Comparison of ENCODE assay signal across 5 cellular contexts in the genomic region with DNA sequence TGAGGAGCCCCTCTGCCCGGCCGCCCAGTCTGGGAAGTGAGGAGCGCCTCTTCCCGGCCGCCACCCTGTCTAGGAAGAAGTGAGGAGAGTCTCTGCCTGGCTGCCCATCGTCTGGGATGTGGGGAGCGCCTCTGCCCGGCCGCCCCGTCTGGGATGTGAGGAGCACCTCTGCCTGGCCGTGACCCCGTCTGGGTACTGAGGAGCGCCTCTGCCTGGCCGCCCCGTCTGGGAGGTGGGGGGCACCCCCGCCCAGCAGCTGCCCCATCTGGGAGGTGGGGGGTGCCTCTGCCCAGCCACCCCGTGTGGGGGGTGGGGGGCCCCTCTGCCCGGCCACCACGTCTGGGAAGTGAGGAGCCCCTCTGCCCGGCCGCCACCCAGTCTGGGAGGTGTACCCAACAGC.
DNase-seq lines count a peak whose midpoint lies in the region; ATAC-seq, FAIRE-seq and TF ChIP-seq lines count a peak whose summit lies in the region.
"Not testable (repeated sequence)": the region's sequence is repeated elsewhere in the genome, so short reads cannot be mapped to it uniquely, and the experiment has no call there.

No MANE protein-coding gene starts in this region.

- not testable (repeated sequence) for H3K9ac ChIP-seq in kidney (ENCODE audit: low read length in 2 of 2)

- H3K27me3 ChIP-seq in spleen (replicated peaks in 1 of 7); upper lobe of right lung: not testable (repeated sequence)

- DNase-seq in cardiac septum (ENCODE audit: low spot score) (peak; percentile 70), kidney (peak; percentile 58), spleen (peak; percentile 68), upper lobe of right lung (peak; percentile 36)
- peak; percentile 60 for DNase-seq in natural killer cell treated with Interleukin-12 subunit alpha and Interleukin-12 subunit beta and Interleukin-15 and Interleukin-18, amount 100 ng/mL, for 72 hours (ENCODE audit: low spot score)

- not testable (repeated sequence) for H3K27ac Mint-ChIP-seq in natural killer cell treated with Interleukin-12 subunit alpha and Interleukin-12 subunit beta and Interleukin-15 and Interleukin-18, amount 100 ng/mL, for 72 hours

- H3K4me1 Mint-ChIP-seq in natural killer cell treated with Interleukin-12 subunit alpha and Interleukin-12 subunit beta and Interleukin-15 and Interleukin-18, amount 100 ng/mL, for 72 hours (ENCODE audit: low read depth in 2 of 2): not testable (repeated sequence)

- H3K27me3 Mint-ChIP-seq in natural killer cell treated with Interleukin-12 subunit alpha and Interleukin-12 subunit beta and Interleukin-15 and Interleukin-18, amount 100 ng/mL, for 72 hours: not testable (repeated sequence)

- H3K36me3 ChIP-seq in kidney (ENCODE audit: control insufficient read depth in 1 of 2, insufficient read depth in 2 of 2, low read length in 2 of 2); spleen; upper lobe of right lung: not testable (repeated sequence)

- H3K4me1 ChIP-seq in kidney (ENCODE audit: control insufficient read depth in 1 of 2, insufficient read depth in 1 of 2, low read depth in 1 of 2, low read length in 2 of 2); spleen; upper lobe of right lung: not testable (repeated sequence)

- FAIRE-seq in kidney (lab: Jason Lieb, UNC): not testable (repeated sequence)

- 88 to 96% (median 93%) methylated on average over 10 to 21 of the region's 21 CpGs for WGBS in spleen, 5 donors

- TF ChIP-seq CTCF in kidney (IDR thresholded peaks at IDR 0.05; ENCODE audit: borderline replicate concordance, extremely low read depth, insufficient read depth); spleen (IDR thresholded peaks at IDR 0.05 in 8 of 11, conservative IDR thresholded peaks at IDR 0.05 in 3 of 11); upper lobe of right lung (IDR thresholded peaks at IDR 0.05): not testable (repeated sequence)

- H3K9me3 ChIP-seq in kidney (ENCODE audit: control insufficient read depth in 1 of 2, low read length in 2 of 2); upper lobe of right lung: not testable (repeated sequence)
- H3K9me3 ChIP-seq in spleen: peaks cover 0 to 20% (median 12%) of the 10 kb centered on the region in 8 donors

- not testable (repeated sequence) for ATAC-seq in natural killer cell treated with Interleukin-12 subunit alpha and Interleukin-12 subunit beta and Interleukin-15 and Interleukin-18, amount 100 ng/mL, for 72 hours; upper lobe of right lung

- TF ChIP-seq POLR2A in spleen (IDR thresholded peaks at IDR 0.05): not testable (repeated sequence)

- not testable (repeated sequence) for H3K36me3 Mint-ChIP-seq in natural killer cell treated with Interleukin-12 subunit alpha and Interleukin-12 subunit beta and Interleukin-15 and Interleukin-18, amount 100 ng/mL, for 72 hours

- intact Hi-C loops in cardiac septum (cut with DNase I); kidney (cut with DNase I); spleen (cut with DNase I; ENCODE audit: low total_unique reads); upper lobe of right lung (cut with DNase I): not testable (repeated sequence)

- not testable (repeated sequence) for H3K9me3 Mint-ChIP-seq in natural killer cell treated with Interleukin-12 subunit alpha and Interleukin-12 subunit beta and Interleukin-15 and Interleukin-18, amount 100 ng/mL, for 72 hours

- not testable (repeated sequence) for H3K27ac ChIP-seq in kidney (ENCODE audit: low read depth in 2 of 2, low read length in 2 of 2); spleen; upper lobe of right lung

- not testable (repeated sequence) for H3K4me3 Mint-ChIP-seq in natural killer cell treated with Interleukin-12 subunit alpha and Interleukin-12 subunit beta and Interleukin-15 and Interleukin-18, amount 100 ng/mL, for 72 hours

- not testable (repeated sequence) for H3K4me3 ChIP-seq in kidney (ENCODE audit: low read length in 2 of 2); spleen; upper lobe of right lung
